Comparison of ENCODE assay signal across 5 cellular contexts in the genomic region with DNA sequence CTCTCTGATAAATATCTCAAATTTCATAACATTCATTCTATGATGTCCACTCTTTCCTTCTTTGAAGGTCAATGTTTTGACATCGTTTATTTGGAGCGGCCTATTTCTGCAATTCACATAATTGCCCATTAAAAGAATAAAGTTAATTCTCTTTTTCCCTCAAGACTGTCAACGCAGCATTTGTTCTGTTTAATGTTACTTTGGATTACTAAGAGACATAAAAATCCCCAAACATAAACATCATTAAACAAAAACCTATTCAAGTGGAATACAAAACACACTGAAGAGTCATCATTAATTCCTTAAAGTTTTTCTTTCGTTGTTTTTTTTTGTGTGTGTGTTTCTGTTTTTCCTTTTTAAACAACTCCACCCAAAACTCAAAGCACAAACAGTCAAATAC.
"Had no signal": no experiment of that assay in that cellular context is flagged by ENCODE, and none has a peak within 500 bp of the region (broad histone marks: within the 10 kb centered on the region; RNA-seq: fewer than 3 reads in every experiment).

No MANE protein-coding gene starts in this region.

- ATAC-seq: HepG2 had no signal

- DNase-seq: H9, HCEC 1CT, Karpas-422, KBM-7 had no signal
